In genomic region chr11:12552677-12553076, GRCh38 we compare ENCODE assay signal across 13 cellular contexts.
DNase-seq lines count a peak whose midpoint lies in the region; ATAC-seq and TF ChIP-seq lines count a peak whose summit lies in the region.
"Had no signal": no experiment of that assay in that cellular context is flagged by ENCODE, and none has a peak within 500 bp of the region (broad histone marks: within the 10 kb centered on the region; RNA-seq: fewer than 3 reads in every experiment).

No MANE protein-coding gene starts in this region.

- CTCF ChIA-PET in activated CD4-positive, alpha-beta memory T cell treated with anti-CD3 and anti-CD28 coated beads for 36 hours (lab: Charles Lee): interaction anchor here (1.4 kb wide), 1 partner anchor 336 kb away, joined by 4 read pairs; no protein-coding TSS in a partner anchor

- POLR2A ChIA-PET in activated CD4-positive, alpha-beta memory T cell treated with anti-CD3 and anti-CD28 coated beads for 36 hours (lab: Charles Lee): no interaction called here

- TF ChIP-seq CTCF in cardiac fibroblast (IDR thresholded peaks at IDR 0.05; ENCODE audit: low read depth, low read length): no peak

- H3K27ac Mint-ChIP-seq in activated CD4-positive, alpha-beta memory T cell treated with anti-CD3 and anti-CD28 coated beads for 36 hours: no peak overlapping the region
- H3K27ac Mint-ChIP-seq: activated CD8-positive, alpha-beta T cell treated with anti-CD3 and anti-CD28 coated beads for 36 hours; activated T-helper 2 cell treated with anti-CD3 and anti-CD28 coated beads, Interferon-gamma antibody, Interleukin-2, Interleukin-4, amounts not matched to agents 10 μg/mL and 5 μg/mL and 100 μg/mL, durations not matched to agents 14 hours and 24 hours and 36 hours had no signal

- ATAC-seq in HG02678 (IDR thresholded peaks at IDR 0.05; ENCODE audit: unreplicated experiment): no peak
- ATAC-seq in HG03571 (IDR thresholded peaks at IDR 0.05; ENCODE audit: unreplicated experiment): no peak
- ATAC-seq: activated CD8-positive, alpha-beta T cell treated with anti-CD3 and anti-CD28 coated beads for 36 hours had no signal

- H3K4me1 Mint-ChIP-seq in activated CD4-positive, alpha-beta memory T cell treated with anti-CD3 and anti-CD28 coated beads for 36 hours (ENCODE audit: low read depth): no peaks in the 10 kb centered on the region

- H3K9me3 Mint-ChIP-seq in activated CD4-positive, alpha-beta memory T cell treated with anti-CD3 and anti-CD28 coated beads for 36 hours: peaks cover 4% of the 10 kb centered on the region
- H3K9me3 Mint-ChIP-seq: activated T-helper 2 cell treated with anti-CD3 and anti-CD28 coated beads, Interferon-gamma antibody, Interleukin-2, Interleukin-4, amounts not matched to agents 10 μg/mL and 5 μg/mL and 100 μg/mL, durations not matched to agents 14 hours and 24 hours and 36 hours had no signal

- peaks cover 10% of the 10 kb centered on the region for H3K27me3 Mint-ChIP-seq in activated CD4-positive, alpha-beta memory T cell treated with anti-CD3 and anti-CD28 coated beads for 36 hours

- H3K4me3 Mint-ChIP-seq in activated CD4-positive, alpha-beta memory T cell treated with anti-CD3 and anti-CD28 coated beads for 36 hours: no peak overlapping the region
- H3K4me3 Mint-ChIP-seq: activated CD8-positive, alpha-beta T cell treated with anti-CD3 and anti-CD28 coated beads for 36 hours had no signal

- H3K4me3 ChIP-seq in cardiac fibroblast (replicated peaks in 1 of 2; ENCODE audit: low read depth in 2 of 2, low read length in 2 of 2) (no peak overlapping the region), skeletal muscle cell (ENCODE audit: low read depth, low read length) (no peak overlapping the region)
- H3K4me3 ChIP-seq: upper lobe of left lung had no signal

- H3K36me3 Mint-ChIP-seq in activated CD4-positive, alpha-beta memory T cell treated with anti-CD3 and anti-CD28 coated beads for 36 hours: no peaks in the 10 kb centered on the region

- DNase-seq in GM04503 (ENCODE audit: low read depth): peak; percentile 90
- DNase-seq in cardiac fibroblast (ENCODE audit: low read depth in 2 of 2): peak; percentile 43 to 95
- peak; percentile 78 for DNase-seq in iris pigment epithelial cell (ENCODE audit: low read depth)
- DNase-seq in skeletal muscle cell (ENCODE audit: low read depth): peak; percentile 63
- DNase-seq in activated CD4-positive, alpha-beta memory T cell treated with anti-CD3 and anti-CD28 coated beads for 36 hours: no peak
- DNase-seq in NOMO-1 treated with dmso at 0.1 percent for 144 hours (lab: John Stamatoyannopoulos, UW; ENCODE audit: unreplicated experiment): no peak
- DNase-seq: activated CD8-positive, alpha-beta T cell treated with anti-CD3 and anti-CD28 coated beads for 36 hours; DMS79; NCI-H2081; upper lobe of left lung had no signal

- intact Hi-C loops in activated CD4-positive, alpha-beta memory T cell treated with anti-CD3 and anti-CD28 coated beads for 36 hours (cut with micrococcal nuclease): no loop called here

Comparison
In these comparisons a context has a peak if more than half of its experiments do, and no peak if none do; other contexts are left out.
1. DNase-seq: peak in GM04503 (single experiment), cardiac fibroblast (2 of 2), iris pigment epithelial cell (single experiment) and skeletal muscle cell (single experiment); none in activated CD4-positive, alpha-beta memory T cell treated with anti-CD3 and anti-CD28 coated beads for 36 hours (single experiment) and NOMO-1 treated with dmso at 0.1 percent for 144 hours (single experiment).